2 cellular contexts compared by ENCODE assay signal in the genomic region with DNA sequence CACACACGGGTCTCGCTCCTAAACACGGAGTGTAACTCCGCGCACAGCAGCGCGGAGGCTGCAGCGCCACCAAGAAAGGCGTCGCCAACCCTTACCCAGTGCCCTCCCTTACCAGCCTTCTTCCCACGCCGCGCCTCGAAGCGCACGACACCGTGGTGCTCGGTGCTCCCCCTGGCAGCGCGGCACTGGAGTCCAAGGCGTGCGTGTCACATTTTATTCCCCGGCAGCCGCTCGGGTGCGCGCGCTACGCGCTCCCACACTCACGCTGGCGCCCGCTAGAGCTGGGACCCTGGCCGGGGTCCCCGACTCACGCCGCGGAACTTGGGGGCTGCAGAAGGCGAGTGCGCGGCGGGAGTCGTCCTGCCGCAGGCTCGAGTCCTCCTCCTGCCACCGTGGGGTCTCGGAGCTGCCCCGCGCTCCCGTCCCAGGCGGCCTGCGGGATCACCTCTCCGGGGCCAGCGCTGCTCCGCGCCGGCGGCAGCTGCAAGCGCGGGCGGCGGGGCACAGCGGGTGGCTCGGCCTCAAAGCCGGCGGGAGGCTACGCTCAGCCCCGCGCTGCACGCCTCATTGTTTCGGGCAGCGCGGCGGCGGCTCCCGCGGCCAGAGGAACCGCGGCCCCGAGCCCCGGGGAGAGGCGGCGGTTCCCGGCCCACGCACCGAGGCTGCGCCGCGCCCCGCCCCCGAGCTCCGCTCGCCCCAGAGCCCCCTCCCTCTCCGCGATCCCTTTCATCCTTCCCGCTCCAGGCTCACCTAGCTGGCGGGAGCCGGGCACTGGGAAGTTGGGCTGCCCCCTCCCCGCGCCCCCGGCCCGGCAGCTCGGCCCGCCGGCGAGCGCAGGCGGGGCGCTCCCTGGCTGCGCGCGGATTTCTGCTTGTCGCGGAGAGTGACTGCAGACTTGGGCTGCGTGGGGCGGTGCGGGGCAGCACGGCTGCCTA.
TF ChIP-seq lines count a peak whose summit lies in the region.

A gene with protein sequence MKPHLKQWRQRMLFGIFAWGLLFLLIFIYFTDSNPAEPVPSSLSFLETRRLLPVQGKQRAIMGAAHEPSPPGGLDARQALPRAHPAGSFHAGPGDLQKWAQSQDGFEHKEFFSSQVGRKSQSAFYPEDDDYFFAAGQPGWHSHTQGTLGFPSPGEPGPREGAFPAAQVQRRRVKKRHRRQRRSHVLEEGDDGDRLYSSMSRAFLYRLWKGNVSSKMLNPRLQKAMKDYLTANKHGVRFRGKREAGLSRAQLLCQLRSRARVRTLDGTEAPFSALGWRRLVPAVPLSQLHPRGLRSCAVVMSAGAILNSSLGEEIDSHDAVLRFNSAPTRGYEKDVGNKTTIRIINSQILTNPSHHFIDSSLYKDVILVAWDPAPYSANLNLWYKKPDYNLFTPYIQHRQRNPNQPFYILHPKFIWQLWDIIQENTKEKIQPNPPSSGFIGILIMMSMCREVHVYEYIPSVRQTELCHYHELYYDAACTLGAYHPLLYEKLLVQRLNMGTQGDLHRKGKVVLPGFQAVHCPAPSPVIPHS (minus strand): TSS at position 187 of the 935 bp plus-strand sequence. CDS start 42,190 bp downstream, outside the sequence.

TF ChIP-seq in GM23338, 12 proteins besides CTCF, POLR2A, EP300 and RAD21 (continued from another document):
- TF ChIP-seq, protein P1, sequence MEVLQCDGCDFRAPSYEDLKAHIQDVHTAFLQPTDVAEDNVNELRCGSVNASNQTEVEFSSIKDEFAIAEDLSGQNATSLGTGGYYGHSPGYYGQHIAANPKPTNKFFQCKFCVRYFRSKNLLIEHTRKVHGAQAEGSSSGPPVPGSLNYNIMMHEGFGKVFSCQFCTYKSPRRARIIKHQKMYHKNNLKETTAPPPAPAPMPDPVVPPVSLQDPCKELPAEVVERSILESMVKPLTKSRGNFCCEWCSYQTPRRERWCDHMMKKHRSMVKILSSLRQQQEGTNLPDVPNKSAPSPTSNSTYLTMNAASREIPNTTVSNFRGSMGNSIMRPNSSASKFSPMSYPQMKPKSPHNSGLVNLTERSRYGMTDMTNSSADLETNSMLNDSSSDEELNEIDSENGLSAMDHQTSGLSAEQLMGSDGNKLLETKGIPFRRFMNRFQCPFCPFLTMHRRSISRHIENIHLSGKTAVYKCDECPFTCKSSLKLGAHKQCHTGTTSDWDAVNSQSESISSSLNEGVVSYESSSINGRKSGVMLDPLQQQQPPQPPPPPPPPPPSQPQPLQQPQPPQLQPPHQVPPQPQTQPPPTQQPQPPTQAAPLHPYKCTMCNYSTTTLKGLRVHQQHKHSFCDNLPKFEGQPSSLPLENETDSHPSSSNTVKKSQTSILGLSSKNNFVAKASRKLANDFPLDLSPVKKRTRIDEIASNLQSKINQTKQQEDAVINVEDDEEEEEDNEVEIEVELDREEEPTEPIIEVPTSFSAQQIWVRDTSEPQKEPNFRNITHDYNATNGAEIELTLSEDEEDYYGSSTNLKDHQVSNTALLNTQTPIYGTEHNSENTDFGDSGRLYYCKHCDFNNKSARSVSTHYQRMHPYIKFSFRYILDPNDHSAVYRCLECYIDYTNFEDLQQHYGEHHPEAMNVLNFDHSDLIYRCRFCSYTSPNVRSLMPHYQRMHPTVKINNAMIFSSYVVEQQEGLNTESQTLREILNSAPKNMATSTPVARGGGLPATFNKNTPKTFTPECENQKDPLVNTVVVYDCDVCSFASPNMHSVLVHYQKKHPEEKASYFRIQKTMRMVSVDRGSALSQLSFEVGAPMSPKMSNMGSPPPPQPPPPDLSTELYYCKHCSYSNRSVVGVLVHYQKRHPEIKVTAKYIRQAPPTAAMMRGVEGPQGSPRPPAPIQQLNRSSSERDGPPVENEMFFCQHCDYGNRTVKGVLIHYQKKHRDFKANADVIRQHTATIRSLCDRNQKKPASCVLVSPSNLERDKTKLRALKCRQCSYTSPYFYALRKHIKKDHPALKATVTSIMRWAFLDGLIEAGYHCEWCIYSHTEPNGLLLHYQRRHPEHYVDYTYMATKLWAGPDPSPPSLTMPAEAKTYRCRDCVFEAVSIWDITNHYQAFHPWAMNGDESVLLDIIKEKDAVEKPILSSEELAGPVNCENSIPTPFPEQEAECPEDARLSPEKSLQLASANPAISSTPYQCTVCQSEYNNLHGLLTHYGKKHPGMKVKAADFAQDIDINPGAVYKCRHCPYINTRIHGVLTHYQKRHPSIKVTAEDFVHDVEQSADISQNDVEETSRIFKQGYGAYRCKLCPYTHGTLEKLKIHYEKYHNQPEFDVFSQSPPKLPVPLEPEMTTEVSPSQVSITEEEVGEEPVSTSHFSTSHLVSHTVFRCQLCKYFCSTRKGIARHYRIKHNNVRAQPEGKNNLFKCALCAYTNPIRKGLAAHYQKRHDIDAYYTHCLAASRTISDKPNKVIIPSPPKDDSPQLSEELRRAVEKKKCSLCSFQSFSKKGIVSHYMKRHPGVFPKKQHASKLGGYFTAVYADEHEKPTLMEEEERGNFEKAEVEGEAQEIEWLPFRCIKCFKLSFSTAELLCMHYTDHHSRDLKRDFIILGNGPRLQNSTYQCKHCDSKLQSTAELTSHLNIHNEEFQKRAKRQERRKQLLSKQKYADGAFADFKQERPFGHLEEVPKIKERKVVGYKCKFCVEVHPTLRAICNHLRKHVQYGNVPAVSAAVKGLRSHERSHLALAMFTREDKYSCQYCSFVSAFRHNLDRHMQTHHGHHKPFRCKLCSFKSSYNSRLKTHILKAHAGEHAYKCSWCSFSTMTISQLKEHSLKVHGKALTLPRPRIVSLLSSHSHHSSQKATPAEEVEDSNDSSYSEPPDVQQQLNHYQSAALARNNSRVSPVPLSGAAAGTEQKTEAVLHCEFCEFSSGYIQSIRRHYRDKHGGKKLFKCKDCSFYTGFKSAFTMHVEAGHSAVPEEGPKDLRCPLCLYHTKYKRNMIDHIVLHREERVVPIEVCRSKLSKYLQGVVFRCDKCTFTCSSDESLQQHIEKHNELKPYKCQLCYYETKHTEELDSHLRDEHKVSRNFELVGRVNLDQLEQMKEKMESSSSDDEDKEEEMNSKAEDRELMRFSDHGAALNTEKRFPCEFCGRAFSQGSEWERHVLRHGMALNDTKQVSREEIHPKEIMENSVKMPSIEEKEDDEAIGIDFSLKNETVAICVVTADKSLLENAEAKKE (CRISPR knock-in tag; IDR thresholded peaks at IDR 0.05), result no peak
- no peak for TF ChIP-seq REST (IDR thresholded peaks at IDR 0.05; ENCODE audit: unreplicated experiment)
- no peak for TF ChIP-seq NANOG (IDR thresholded peaks at IDR 0.05; ENCODE audit: borderline replicate concordance)
- TF ChIP-seq ZNF114 (CRISPR knock-in tag; IDR thresholded peaks at IDR 0.05), result no peak
- TF ChIP-seq POLR2AphosphoS5 (IDR thresholded peaks at IDR 0.05; ENCODE audit: low read depth), result no peak; the same call in 1 of the 2 replicates
- TF ChIP-seq EZH2 (IDR thresholded peaks at IDR 0.05; ENCODE audit: low read depth, unreplicated experiment), result no peak
- no peak for TF ChIP-seq STAT1 (IDR thresholded peaks at IDR 0.05; ENCODE audit: unreplicated experiment)
TF ChIP-seq in GM23338: peak in this region for 0.

TF ChIP-seq in WTC11, 78 proteins besides CTCF, POLR2A, EP300 and RAD21 (continued from another document and continues in another):
- TF ChIP-seq NFE2L1 (CRISPR knock-in tag; IDR thresholded peaks at IDR 0.05) (no peak), MAX (CRISPR knock-in tag; IDR thresholded peaks at IDR 0.05) (peak; percentile 44; the same call in 1 of the 2 replicates), GABPB1 (CRISPR knock-in tag; IDR thresholded peaks at IDR 0.05) (no peak), RELA (CRISPR knock-in tag; IDR thresholded peaks at IDR 0.05; ENCODE audit: borderline replicate concordance) (peak; percentile 49; the same call in 1 of the 2 replicates), TEAD4 (CRISPR knock-in tag; IDR thresholded peaks at IDR 0.05) (no peak), FOXK1 (CRISPR knock-in tag; IDR thresholded peaks at IDR 0.05) (no peak), ZNF121 (CRISPR knock-in tag; IDR thresholded peaks at IDR 0.05) (peak; percentile 79), ERG (CRISPR knock-in tag; IDR thresholded peaks at IDR 0.05) (no peak), CBFB (CRISPR knock-in tag; IDR thresholded peaks at IDR 0.05; ENCODE audit: low read depth) (no peak), NFATC4 (CRISPR knock-in tag; IDR thresholded peaks at IDR 0.05) (no peak), NR3C1 (CRISPR knock-in tag; conservative IDR thresholded peaks at IDR 0.05; ENCODE audit: low read depth) (no peak), FOXP1 (CRISPR knock-in tag; IDR thresholded peaks at IDR 0.05; ENCODE audit: borderline replicate concordance) (peak; percentile 55), SP1 (CRISPR knock-in tag; conservative IDR thresholded peaks at IDR 0.05) (0 out of 2 replicates have a peak, but pooled peaks have one; percentile 17), ZNF281 (CRISPR knock-in tag; IDR thresholded peaks at IDR 0.05) (0 out of 2 replicates have a peak, but pooled peaks have one; percentile 54), ARID4B (CRISPR knock-in tag; IDR thresholded peaks at IDR 0.05; ENCODE audit: borderline replicate concordance) (no peak), ZNF138 (CRISPR knock-in tag; conservative IDR thresholded peaks at IDR 0.05) (0 out of 2 replicates have a peak, but pooled peaks have one; percentile 37), OVOL2 (CRISPR knock-in tag; IDR thresholded peaks at IDR 0.05; ENCODE audit: borderline replicate concordance) (no peak)
- TF ChIP-seq, protein P2, sequence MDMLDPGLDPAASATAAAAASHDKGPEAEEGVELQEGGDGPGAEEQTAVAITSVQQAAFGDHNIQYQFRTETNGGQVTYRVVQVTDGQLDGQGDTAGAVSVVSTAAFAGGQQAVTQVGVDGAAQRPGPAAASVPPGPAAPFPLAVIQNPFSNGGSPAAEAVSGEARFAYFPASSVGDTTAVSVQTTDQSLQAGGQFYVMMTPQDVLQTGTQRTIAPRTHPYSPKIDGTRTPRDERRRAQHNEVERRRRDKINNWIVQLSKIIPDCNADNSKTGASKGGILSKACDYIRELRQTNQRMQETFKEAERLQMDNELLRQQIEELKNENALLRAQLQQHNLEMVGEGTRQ (CRISPR knock-in tag; IDR thresholded peaks at IDR 0.05), result no peak
- TF ChIP-seq, protein P3, sequence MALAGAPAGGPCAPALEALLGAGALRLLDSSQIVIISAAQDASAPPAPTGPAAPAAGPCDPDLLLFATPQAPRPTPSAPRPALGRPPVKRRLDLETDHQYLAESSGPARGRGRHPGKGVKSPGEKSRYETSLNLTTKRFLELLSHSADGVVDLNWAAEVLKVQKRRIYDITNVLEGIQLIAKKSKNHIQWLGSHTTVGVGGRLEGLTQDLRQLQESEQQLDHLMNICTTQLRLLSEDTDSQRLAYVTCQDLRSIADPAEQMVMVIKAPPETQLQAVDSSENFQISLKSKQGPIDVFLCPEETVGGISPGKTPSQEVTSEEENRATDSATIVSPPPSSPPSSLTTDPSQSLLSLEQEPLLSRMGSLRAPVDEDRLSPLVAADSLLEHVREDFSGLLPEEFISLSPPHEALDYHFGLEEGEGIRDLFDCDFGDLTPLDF (CRISPR knock-in tag; IDR thresholded peaks at IDR 0.05), result 0 out of 2 replicates have a peak, but pooled peaks have one; percentile 79
